In genomic region chr20:8213831-8214587, GRCh38 we compare ENCODE assay signal across 8 cellular contexts.
DNase-seq lines count a peak whose midpoint lies in the region; ATAC-seq and TF ChIP-seq lines count a peak whose summit lies in the region.

No MANE protein-coding gene starts in this region.

- no peaks in the 10 kb centered on the region for H3K27me3 ChIP-seq in BE2C

- H3K36me3 Mint-ChIP-seq in activated T-cell treated with anti-CD3 and anti-CD28 coated beads, Interleukin-2, amount 50 U/mL, for 24 hours (ENCODE audit: low read depth) = no peaks in the 10 kb centered on the region
- no peaks in the 10 kb centered on the region for H3K36me3 Mint-ChIP-seq in activated CD4-positive, alpha-beta memory T cell treated with anti-CD3 and anti-CD28 coated beads for 36 hours

- no peaks in the 10 kb centered on the region for H3K9me3 ChIP-seq in BE2C

- intact Hi-C loops in activated CD4-positive, alpha-beta memory T cell treated with anti-CD3 and anti-CD28 coated beads for 36 hours (cut with micrococcal nuclease) = loop anchor here (2.0 to 10.0 kb wide), 3 partner anchors 57 to 197 kb away; partner anchors contain the start of gene TMX4

- no peaks in the 10 kb centered on the region for H3K9me3 Mint-ChIP-seq in activated T-cell treated with anti-CD3 and anti-CD28 coated beads, Interleukin-2, amount 50 U/mL, for 24 hours
- no peaks in the 10 kb centered on the region for H3K9me3 Mint-ChIP-seq in activated CD4-positive, alpha-beta memory T cell treated with anti-CD3 and anti-CD28 coated beads for 36 hours

- H3K4me1 Mint-ChIP-seq in activated T-cell treated with anti-CD3 and anti-CD28 coated beads, Interleukin-2, amount 50 U/mL, for 24 hours (ENCODE audit: low read depth) = peaks cover 59% of the 10 kb centered on the region
- H3K4me1 Mint-ChIP-seq in activated CD4-positive, alpha-beta memory T cell treated with anti-CD3 and anti-CD28 coated beads for 36 hours (ENCODE audit: low read depth) = peaks cover 45% of the 10 kb centered on the region

- no peaks in the 10 kb centered on the region; the same call in none of the 2 replicates for H3K4me1 ChIP-seq in BE2C

- POLR2A ChIA-PET in activated CD4-positive, alpha-beta memory T cell treated with anti-CD3 and anti-CD28 coated beads for 36 hours (lab: Charles Lee) = no interaction called here

- peak overlapping the region; percentile 41 for H3K4me3 Mint-ChIP-seq in activated T-cell treated with anti-CD3 and anti-CD28 coated beads, Interleukin-2, amount 50 U/mL, for 24 hours
- H3K4me3 Mint-ChIP-seq in activated CD4-positive, alpha-beta memory T cell treated with anti-CD3 and anti-CD28 coated beads for 36 hours = peak overlapping the region; percentile 55

- no peaks in the 10 kb centered on the region for H3K27me3 Mint-ChIP-seq in activated T-cell treated with anti-CD3 and anti-CD28 coated beads, Interleukin-2, amount 50 U/mL, for 24 hours
- H3K27me3 Mint-ChIP-seq in activated CD4-positive, alpha-beta memory T cell treated with anti-CD3 and anti-CD28 coated beads for 36 hours = peaks cover 2% of the 10 kb centered on the region

- CTCF ChIA-PET in activated CD4-positive, alpha-beta memory T cell treated with anti-CD3 and anti-CD28 coated beads for 36 hours (lab: Charles Lee) = no interaction called here

- no peaks in the 10 kb centered on the region for H3K36me3 ChIP-seq in BE2C

- H3K4me3 ChIP-seq in BE2C (ENCODE audit: low read depth, low read length) = no peak overlapping the region

- peak overlapping the region; percentile 47 for H3K27ac Mint-ChIP-seq in activated T-cell treated with anti-CD3 and anti-CD28 coated beads, Interleukin-2, amount 50 U/mL, for 24 hours
- H3K27ac Mint-ChIP-seq in activated CD4-positive, alpha-beta memory T cell treated with anti-CD3 and anti-CD28 coated beads for 36 hours = peak overlapping the region; percentile 24

- DNase-seq in activated T-cell treated with anti-CD3 and anti-CD28 coated beads, Interleukin-2, amount 50 U/mL, for 24 hours = no peak
- no peak for DNase-seq in activated T-cell treated with anti-CD3 and anti-CD28 coated beads, Interleukin-2, amount 50 U/mL, for 48 hours
- no peak for DNase-seq in activated CD4-positive, alpha-beta memory T cell treated with anti-CD3 and anti-CD28 coated beads for 36 hours
- peak; percentile 6 for DNase-seq in stimulated activated naive CD8-positive, alpha-beta T cell treated with anti-CD3 and anti-CD28 coated beads, Interleukin-15, Interleukin-2, amounts not matched to agents 100 U/mL and 50 U/mL, for 24 hours
- DNase-seq in NCI-H1436 (lab: John Stamatoyannopoulos, UW) (no peak), BE2C (no peak), COR-L47 (lab: John Stamatoyannopoulos, UW) (no peak)

- ATAC-seq in HG02884 (IDR thresholded peaks at IDR 0.05; ENCODE audit: unreplicated experiment) = peak; percentile 84
- peak; percentile 57 for ATAC-seq in stimulated activated naive CD8-positive, alpha-beta T cell treated with anti-CD3 and anti-CD28 coated beads, Interleukin-15, Interleukin-2, amounts not matched to agents 100 U/mL and 50 U/mL, for 24 hours

- TF ChIP-seq CTCF in BE2C (IDR thresholded peaks at IDR 0.05; ENCODE audit: low read depth, low read length) = no peak
